ENCODE assay signal across 7 cellular contexts in genomic region chr10:102413053-102413705, GRCh38. TPM values are rescaled to one million over a fixed set of nuclear protein-coding genes. Genes with fewer than 3 reads are reported as not detected.
DNase-seq lines count a peak whose midpoint lies in the region; ATAC-seq and TF ChIP-seq lines count a peak whose summit lies in the region.
"Had no signal": no experiment of that assay in that cellular context is flagged by ENCODE, and none has a peak within 500 bp of the region (broad histone marks: within the 10 kb centered on the region; RNA-seq: fewer than 3 reads in every experiment).

No MANE protein-coding gene starts in this region.

- H3K23ac ChIP-seq in mesenchymal stem cell (ENCODE audit: low read length in 2 of 2), result no peak overlapping the region

- H2BK12ac ChIP-seq in mesenchymal stem cell (ENCODE audit: low read length in 2 of 2), result no peak overlapping the region

- H3K4ac ChIP-seq in mesenchymal stem cell (ENCODE audit: low read depth in 1 of 2, low read length in 2 of 2), result no peak overlapping the region

- H2BK5ac ChIP-seq in mesenchymal stem cell (ENCODE audit: low read depth, low read length, poor library complexity, severe bottlenecking), result no peak overlapping the region

- no peaks in the 10 kb centered on the region for H3K79me1 ChIP-seq in mesenchymal stem cell (replicated peaks; ENCODE audit: low read length, poor library complexity, severe bottlenecking)

- H2BK120ac ChIP-seq in mesenchymal stem cell (ENCODE audit: low read depth, low read length), result no peak overlapping the region

- CTCF ChIA-PET in HEK293 (lab: Yijun Ruan, JAX), result interaction anchor here (0.9 to 4.5 kb wide), 4 partner anchors 9 to 183 kb away, joined by 4 to 28 read pairs (median 10); no protein-coding TSS in a partner anchor

- no peak overlapping the region for H3K9ac ChIP-seq in mesenchymal stem cell (ENCODE audit: low read length)

- POLR2A ChIA-PET in HEK293 (lab: Yijun Ruan, JAX), result interaction anchor here (2.1 kb wide), 1 partner anchor 8 kb away, joined by 6 read pairs; the partner anchor contains the start of gene FBXL15

- H3K4me1 ChIP-seq in HEK293 (ENCODE audit: control insufficient read depth, insufficient read depth, low read length) (no peaks in the 10 kb centered on the region; the same call in 1 of the 2 replicates), mesenchymal stem cell (ENCODE audit: control insufficient read depth, insufficient read depth, low read depth, low read length) (peaks cover 19% of the 10 kb centered on the region)

- H2AK5ac ChIP-seq in mesenchymal stem cell (ENCODE audit: low read length, severe bottlenecking), result no peak overlapping the region

- no peak for ATAC-seq in HG03039 (IDR thresholded peaks at IDR 0.05; ENCODE audit: unreplicated experiment)
- no peak for ATAC-seq in HG03432 (IDR thresholded peaks at IDR 0.05; ENCODE audit: unreplicated experiment)

- H4K91ac ChIP-seq in mesenchymal stem cell (ENCODE audit: low read length), result no peak overlapping the region

- H3K4me2 ChIP-seq in mesenchymal stem cell (ENCODE audit: low read length, poor library complexity, severe bottlenecking), result no peak overlapping the region

- no peak overlapping the region for H3K4me3 ChIP-seq in HEK293 (ENCODE audit: low read depth, low read length)
- no peak overlapping the region for H3K4me3 ChIP-seq in mesenchymal stem cell (ENCODE audit: insufficient read depth in 1 of 2, low read depth in 1 of 2, low read length in 2 of 2)

- no peak overlapping the region for H3K18ac ChIP-seq in mesenchymal stem cell (ENCODE audit: low read depth in 1 of 2, low read length in 2 of 2)

- WGBS in mesenchymal stem cell, result 46% methylated on average over 5 of the region's 5 CpGs

- no peak for TF ChIP-seq CTCF in HEK293 (tag by site-specific recombination; IDR thresholded peaks at IDR 0.05)

- H3K9me3 ChIP-seq in HEK293 (ENCODE audit: control insufficient read depth, insufficient read depth, low read depth, low read length) (no peaks in the 10 kb centered on the region), mesenchymal stem cell (ENCODE audit: control insufficient read depth, low read length) (no peaks in the 10 kb centered on the region)

- no peak overlapping the region for H4K8ac ChIP-seq in mesenchymal stem cell (ENCODE audit: low read length)

- H3K14ac ChIP-seq in mesenchymal stem cell (ENCODE audit: low read length in 2 of 2), result no peak overlapping the region

- no peak overlapping the region for H2AFZ ChIP-seq in mesenchymal stem cell (ENCODE audit: low read depth, low read length)

- peaks cover 88 to 94% of the 10 kb centered on the region in 2 experiments for H3K27me3 ChIP-seq in mesenchymal stem cell (ENCODE audit: control insufficient read depth in 1 of 2, insufficient read depth in 1 of 2, low read length in 2 of 2)

- H3K27ac ChIP-seq in HEK293 (ENCODE audit: extremely low read depth, low read depth, low read length) (no peak overlapping the region), mesenchymal stem cell (ENCODE audit: low read length, poor library complexity, severe bottlenecking) (no peak overlapping the region)

- DNase-seq in A172 (ENCODE audit: low spot score), result peak; percentile 38
- peak; percentile 71 for DNase-seq in activated CD8-positive, alpha-beta memory T cell treated with anti-CD3 and anti-CD28 coated beads, Interleukin-2, amount 50 U/mL, for 48 hours
- no peak for DNase-seq in mesenchymal stem cell
- DNase-seq: trophoblast cell had no signal

- H3K36me3 ChIP-seq in HEK293 (ENCODE audit: control insufficient read depth in 2 of 2, insufficient read depth in 1 of 2, low read length in 2 of 2) (no peaks in the 10 kb centered on the region), mesenchymal stem cell (ENCODE audit: control insufficient read depth in 1 of 2, insufficient read depth in 2 of 2, low read depth in 1 of 2, low read length in 2 of 2) (no peaks in the 10 kb centered on the region)

- no peak overlapping the region for H2BK15ac ChIP-seq in mesenchymal stem cell (ENCODE audit: low read depth, poor library complexity, severe bottlenecking)

TF ChIP-seq in HEK293, 187 proteins besides CTCF, POLR2A, EP300 and RAD21 (continues in another document):
- TF ChIP-seq PRDM6 (tag by site-specific recombination; IDR thresholded peaks at IDR 0.05), result no peak
- no peak for TF ChIP-seq ZIC2 (tag by site-specific recombination; IDR thresholded peaks at IDR 0.05)
- TF ChIP-seq SCRT2 (tag by site-specific recombination; IDR thresholded peaks at IDR 0.05), result peak; percentile 44; the same call in 1 of the 2 replicates
- TF ChIP-seq BCL11B (tag by site-specific recombination; IDR thresholded peaks at IDR 0.05; ENCODE audit: low read depth), result no peak
- no peak for TF ChIP-seq ZSCAN23 (tag by site-specific recombination; IDR thresholded peaks at IDR 0.05)
- no peak for TF ChIP-seq ZNF248 (tag by site-specific recombination; IDR thresholded peaks at IDR 0.05)
- TF ChIP-seq ZNF701 (tag by site-specific recombination; IDR thresholded peaks at IDR 0.05), result no peak
- TF ChIP-seq AEBP2 (tag by site-specific recombination; IDR thresholded peaks at IDR 0.05; ENCODE audit: borderline replicate concordance), result no peak
- no peak for TF ChIP-seq ZNF19 (tag by site-specific recombination; IDR thresholded peaks at IDR 0.05; ENCODE audit: low read depth)
- 0 out of 2 replicates have a peak, but pooled peaks have one; percentile 26 for TF ChIP-seq GLIS2 (tag by site-specific recombination; IDR thresholded peaks at IDR 0.05)
- TF ChIP-seq ZNF138 (tag by site-specific recombination; IDR thresholded peaks at IDR 0.05; ENCODE audit: borderline replicate concordance), result no peak
- no peak for TF ChIP-seq ZNF48 (tag by site-specific recombination; IDR thresholded peaks at IDR 0.05)
- TF ChIP-seq GLIS1 (tag by site-specific recombination; IDR thresholded peaks at IDR 0.05), result peak; percentile 42; the same call in 1 of the 2 replicates
- peak; percentile 93 for TF ChIP-seq MYNN (tag by site-specific recombination; IDR thresholded peaks at IDR 0.05; ENCODE audit: borderline replicate concordance)
- TF ChIP-seq ZNF266 (tag by site-specific recombination; IDR thresholded peaks at IDR 0.05; ENCODE audit: low read depth), result no peak
- TF ChIP-seq ZNF202 (tag by site-specific recombination; IDR thresholded peaks at IDR 0.05; ENCODE audit: borderline replicate concordance), result no peak

RNA-seq across cellular contexts. Expression of gene PSD, which starts 5.4 kb away (rescaled TPM):
- total RNA-seq in A172 (2014; rRNA removed; shearing (Covaris generic)), result 0.07 TPM in 1 of 2 replicates, not detected in the other
- 2.6 TPM for polyA plus RNA-seq in mesenchymal stem cell (2013, experiment 1 of 2)
- 2.2 TPM for polyA plus RNA-seq in mesenchymal stem cell (2013, experiment 2 of 2)

RNA-seq across cellular contexts. Expression of gene FBXL15, which starts 7.5 kb away (rescaled TPM):
- total RNA-seq in A172 (2014; rRNA removed; shearing (Covaris generic)), result 14.6 and 20.0 TPM in 2 replicates
- 7.3 TPM for polyA plus RNA-seq in mesenchymal stem cell (2013, experiment 1 of 2)
- 7.5 TPM for polyA plus RNA-seq in mesenchymal stem cell (2013, experiment 2 of 2)

RNA-seq across cellular contexts. Expression of gene NFKB2, which starts 17.7 kb away (rescaled TPM):
- total RNA-seq in A172 (2014; rRNA removed; shearing (Covaris generic)), result 60.9 and 63.0 TPM in 2 replicates
- polyA plus RNA-seq in mesenchymal stem cell (2013, experiment 1 of 2), result 11.8 TPM
- 11.2 TPM for polyA plus RNA-seq in mesenchymal stem cell (2013, experiment 2 of 2)

RNA-seq across cellular contexts. Expression of gene CUEDC2, which starts 19.2 kb away (rescaled TPM):
- 121 and 123 TPM in 2 replicates for total RNA-seq in A172 (2014; rRNA removed; shearing (Covaris generic))
- polyA plus RNA-seq in mesenchymal stem cell (2013, experiment 1 of 2), result 77.8 TPM
- polyA plus RNA-seq in mesenchymal stem cell (2013, experiment 2 of 2), result 80.7 TPM

RNA-seq across cellular contexts. Expression of gene C10orf95, which starts 38.2 kb away (rescaled TPM):
- total RNA-seq in A172 (2014; rRNA removed; shearing (Covaris generic)), result not detected in 2 replicates
- not detected for polyA plus RNA-seq in mesenchymal stem cell (2013, experiment 1 of 2)
- 0.03 TPM for polyA plus RNA-seq in mesenchymal stem cell (2013, experiment 2 of 2)
